Comparison of ENCODE assay signal across 29 cellular contexts in genomic region chr21:18265955-18266354, GRCh38. TPM values are rescaled to one million over a fixed set of nuclear protein-coding genes. Genes with fewer than 3 reads are reported as not detected.
"Had no signal": no experiment of that assay in that cellular context is flagged by ENCODE, and none has a peak within 500 bp of the region (broad histone marks: within the 10 kb centered on the region; RNA-seq: fewer than 3 reads in every experiment).

No MANE protein-coding gene starts in this region.

- H3K36me3 ChIP-seq: ascending aorta, cardiac muscle cell, left lung, lower lobe of right lung, neutrophil, ovary, transverse colon, WERI-Rb-1 had no signal

- H3K4me1 ChIP-seq: ascending aorta, left lung, lower lobe of right lung, testis, transverse colon had no signal

- H3K27me3 Mint-ChIP-seq: activated CD4-positive, alpha-beta memory T cell treated with anti-CD3 and anti-CD28 coated beads for 36 hours; activated naive CD4-positive, alpha-beta T cell treated with anti-CD3 and anti-CD28 coated beads, Interleukin-2, amount 10 ng/mL, durations not matched to agents 7 days and 5 days; activated naive CD8-positive, alpha-beta T cell treated with anti-CD3 and anti-CD28 coated beads, Interleukin-2, amount 10 ng/mL, durations not matched to agents 7 days and 5 days; activated T-cell treated with anti-CD3 and anti-CD28 coated beads, Interleukin-2, amount 50 U/mL, for 24 hours; brain; progenitor cell of endocrine pancreas had no signal

- H3K4me3 Mint-ChIP-seq: activated CD4-positive, alpha-beta memory T cell treated with anti-CD3 and anti-CD28 coated beads for 36 hours; activated naive CD4-positive, alpha-beta T cell treated with anti-CD3 and anti-CD28 coated beads, Interleukin-2, amount 10 ng/mL, durations not matched to agents 7 days and 5 days; activated naive CD8-positive, alpha-beta T cell treated with anti-CD3 and anti-CD28 coated beads, Interleukin-2, amount 10 ng/mL, durations not matched to agents 7 days and 5 days; activated T-cell treated with anti-CD3 and anti-CD28 coated beads, Interleukin-2, amount 50 U/mL, for 24 hours; brain; nephron had no signal

- H3K36me3 Mint-ChIP-seq: activated CD4-positive, alpha-beta memory T cell treated with anti-CD3 and anti-CD28 coated beads for 36 hours; activated naive CD4-positive, alpha-beta T cell treated with anti-CD3 and anti-CD28 coated beads, Interleukin-2, amount 10 ng/mL, durations not matched to agents 7 days and 5 days; activated naive CD8-positive, alpha-beta T cell treated with anti-CD3 and anti-CD28 coated beads, Interleukin-2, amount 10 ng/mL, durations not matched to agents 7 days and 5 days had no signal

- DNase-seq: activated CD4-positive, alpha-beta memory T cell treated with anti-CD3 and anti-CD28 coated beads for 36 hours; activated CD4-positive, alpha-beta T cell treated with anti-CD3 and anti-CD28 coated beads for 48 hours; activated CD8-positive, alpha-beta memory T cell treated with anti-CD3 and anti-CD28 coated beads, Interleukin-2, amount 50 U/mL, for 4 hours; activated gamma-delta T cell; activated naive CD4-positive, alpha-beta T cell treated with anti-CD3 and anti-CD28 coated beads, Interleukin-2, amount 10 ng/mL, durations not matched to agents 7 days and 5 days; activated naive CD8-positive, alpha-beta T cell treated with anti-CD3 and anti-CD28 coated beads, Interleukin-2, amount 10 ng/mL, durations not matched to agents 7 days and 5 days; activated T-cell treated with anti-CD3 and anti-CD28 coated beads, Interleukin-2, amount 50 U/mL, for 24 hours; cerebellar nuclear complex; cortex of kidney; foreskin melanocyte; left lung; lower lobe of right lung; mesendoderm; ovary; stimulated activated CD4-positive, alpha-beta T cell treated with anti-CD3 and anti-CD28 coated beads, Interleukin-12 subunit alpha, Interleukin-12 subunit beta, amount 100 ng/mL, for 4 hours; stimulated activated CD4-positive, alpha-beta T cell treated with anti-CD3 and anti-CD28 coated beads, Interleukin-4, amount 100 ng/mL, for 1 hour; stimulated activated naive CD8-positive, alpha-beta T cell treated with anti-CD3 and anti-CD28 coated beads, Interleukin-15, Interleukin-2, amounts not matched to agents 100 U/mL and 50 U/mL, for 24 hours; testis; transverse colon; WERI-Rb-1 had no signal

- H3K27me3 ChIP-seq: ascending aorta, cardiac muscle cell, left lung, neutrophil, ovary, testis, transverse colon had no signal

- H3K4me3 ChIP-seq: ascending aorta, cardiac muscle cell, left lung, lower lobe of right lung, ovary, skin epidermis, testis, transverse colon had no signal

- H3K9me3 Mint-ChIP-seq: activated naive CD8-positive, alpha-beta T cell treated with anti-CD3 and anti-CD28 coated beads, Interleukin-2, amount 10 ng/mL, durations not matched to agents 7 days and 5 days; activated T-cell treated with anti-CD3 and anti-CD28 coated beads, Interleukin-2, amount 50 U/mL, for 24 hours had no signal

- H3K27ac ChIP-seq: ascending aorta, cardiac muscle cell, left lung, lower lobe of right lung, neutrophil, ovary, skin epidermis, testis, transverse colon, WERI-Rb-1 had no signal

- H3K4me1 Mint-ChIP-seq: activated naive CD4-positive, alpha-beta T cell treated with anti-CD3 and anti-CD28 coated beads, Interleukin-2, amount 10 ng/mL, durations not matched to agents 7 days and 5 days; activated naive CD8-positive, alpha-beta T cell treated with anti-CD3 and anti-CD28 coated beads, Interleukin-2, amount 10 ng/mL, durations not matched to agents 7 days and 5 days; brain; nephron had no signal

- H3K9me3 ChIP-seq: ascending aorta, left lung, lower lobe of right lung, neutrophil, ovary, testis, transverse colon had no signal

- H3K27ac Mint-ChIP-seq: activated CD4-positive, alpha-beta memory T cell treated with anti-CD3 and anti-CD28 coated beads for 36 hours; activated naive CD4-positive, alpha-beta T cell treated with anti-CD3 and anti-CD28 coated beads, Interleukin-2, amount 10 ng/mL, durations not matched to agents 7 days and 5 days; activated naive CD8-positive, alpha-beta T cell treated with anti-CD3 and anti-CD28 coated beads, Interleukin-2, amount 10 ng/mL, durations not matched to agents 7 days and 5 days; activated T-cell treated with anti-CD3 and anti-CD28 coated beads, Interleukin-2, amount 50 U/mL, for 24 hours; brain; nephron; progenitor cell of endocrine pancreas had no signal

RNA-seq across cellular contexts. Expression of gene CHODL, which starts 21.3 kb away (rescaled TPM):
- total RNA-seq: activated CD4-positive, alpha-beta memory T cell treated with anti-CD3 and anti-CD28 coated beads for 36 hours; ascending aorta; endothelial cell of umbilical vein; lower lobe of right lung; T-helper 1 cell treated with Interleukin-12 subunit alpha and Interleukin-12 subunit beta and Interleukin-4 antibody, amounts not matched to agents 30 ng/mL and 1 ng/mL, for 36 hours had no signal
- polyA plus RNA-seq: endothelial cell of umbilical vein had no signal
